ENCODE assay signal across 10 cellular contexts in the genomic region with DNA sequence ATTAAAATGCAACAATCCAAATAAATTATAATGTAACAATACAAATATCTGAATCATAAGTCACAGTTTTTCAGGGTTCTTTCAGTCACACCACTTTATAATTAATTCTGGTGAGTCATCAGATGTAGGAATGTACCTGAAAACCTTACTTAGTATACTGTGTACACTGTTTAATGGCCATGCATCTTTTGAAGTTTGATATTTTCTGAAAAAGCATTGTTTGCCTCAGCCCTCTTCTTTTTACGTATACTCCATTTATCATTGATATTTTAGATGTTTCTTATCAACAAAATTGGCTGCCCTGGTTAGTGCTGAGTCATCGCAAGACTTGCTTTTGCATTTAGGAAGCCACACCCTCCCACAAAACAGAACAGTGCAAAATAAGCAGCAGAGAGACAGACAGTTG.
DNase-seq lines count a peak whose midpoint lies in the region; ATAC-seq and TF ChIP-seq lines count a peak whose summit lies in the region.
"Had no signal": no experiment of that assay in that cellular context is flagged by ENCODE, and none has a peak within 500 bp of the region (broad histone marks: within the 10 kb centered on the region; RNA-seq: fewer than 3 reads in every experiment).

No MANE protein-coding gene starts in this region.

- H3K4me3 ChIP-seq in GM12864 (ENCODE audit: low read depth, low read length): no peak overlapping the region
- H3K4me3 ChIP-seq in GM23338: no peak overlapping the region
- H3K4me3 ChIP-seq in OCI-LY3 (ENCODE audit: low read length): peak overlapping the region; percentile 14; the same call in 1 of the 2 replicates
- H3K4me3 ChIP-seq in foreskin fibroblast (ENCODE audit: low read depth in 1 of 2, low read length in 2 of 2): no peak overlapping the region
- H3K4me3 ChIP-seq: neural progenitor cell had no signal

- H3K4me2 ChIP-seq in GM23338 (peak overlapping the region; percentile 47; the same call in 1 of the 2 replicates), OCI-LY3 (ENCODE audit: low read length) (peak overlapping the region; percentile 55)
- H3K4me2 ChIP-seq: neural progenitor cell had no signal

- no peak for ATAC-seq in GM23338

- H2AFZ ChIP-seq in GM23338 (no peak overlapping the region), OCI-LY3 (ENCODE audit: low read depth, low read length) (no peak overlapping the region)
- H2AFZ ChIP-seq: neural progenitor cell had no signal

- H4K20me1 ChIP-seq in GM23338 (replicated peaks; ENCODE audit: insufficient read depth) (no peaks in the 10 kb centered on the region), OCI-LY3 (ENCODE audit: insufficient read depth, low read length) (no peaks in the 10 kb centered on the region)

- H3K79me2 ChIP-seq in GM23338 (replicated peaks; ENCODE audit: insufficient read depth) (no peaks in the 10 kb centered on the region), OCI-LY3 (ENCODE audit: low read length) (no peaks in the 10 kb centered on the region)

- no peak for TF ChIP-seq CTCF in GM12864 (IDR thresholded peaks at IDR 0.05; ENCODE audit: low read depth, low read length, missing control alignments)
- TF ChIP-seq CTCF in GM23338 (conservative IDR thresholded peaks at IDR 0.05; ENCODE audit: low read depth in 2 of 2): no peak
- TF ChIP-seq CTCF in OCI-LY3 (IDR thresholded peaks at IDR 0.05; ENCODE audit: low read depth, low read length): no peak
- no peak for TF ChIP-seq CTCF in foreskin fibroblast (IDR thresholded peaks at IDR 0.05; ENCODE audit: low read depth, low read length)

- no peaks in the 10 kb centered on the region for H3K9me3 Mint-ChIP-seq in GM23338
- H3K9me3 Mint-ChIP-seq: activated naive CD4-positive, alpha-beta T cell treated with anti-CD3 and anti-CD28 coated beads, Interleukin-2, amount 50 U/mL, for 24 hours; neural progenitor cell had no signal

- H3K4me1 Mint-ChIP-seq in GM23338: peaks cover 45% of the 10 kb centered on the region

- H3K27ac Mint-ChIP-seq in GM23338: peak overlapping the region; percentile 94
- H3K27ac Mint-ChIP-seq: activated naive CD4-positive, alpha-beta T cell treated with anti-CD3 and anti-CD28 coated beads, Interleukin-2, amount 50 U/mL, for 24 hours; neural progenitor cell had no signal

- no peaks in the 10 kb centered on the region for H3K9me2 ChIP-seq in GM23338 (ENCODE audit: insufficient read depth)

- H3K27ac ChIP-seq in GM23338 (ENCODE audit: low read depth) (no peak overlapping the region), OCI-LY3 (ENCODE audit: low read length) (no peak overlapping the region)
- H3K27ac ChIP-seq: neural progenitor cell had no signal

- H3K4me1 ChIP-seq in GM23338 (ENCODE audit: insufficient read depth): peaks cover 56% of the 10 kb centered on the region
- H3K4me1 ChIP-seq in OCI-LY3 (ENCODE audit: low read length): peaks cover 40% of the 10 kb centered on the region

- no peak overlapping the region for H3K4me3 Mint-ChIP-seq in GM23338
- H3K4me3 Mint-ChIP-seq: activated naive CD4-positive, alpha-beta T cell treated with anti-CD3 and anti-CD28 coated beads, Interleukin-2, amount 50 U/mL, for 24 hours; neural progenitor cell had no signal

- no peaks in the 10 kb centered on the region for H3K36me3 Mint-ChIP-seq in GM23338 (ENCODE audit: low read depth)

- no peaks in the 10 kb centered on the region for H3K9me3 ChIP-seq in OCI-LY3 (ENCODE audit: insufficient read depth, low read length)

- DNase-seq in GM12864 (ENCODE audit: low read depth) (peak; percentile 35), GM23338 (ENCODE audit: low spot score) (no peak), foreskin fibroblast (peak; percentile 30 to 80), occipital lobe (lab: John Stamatoyannopoulos, UW) (no peak), islet precursor cell (no peak), activated T-cell treated with anti-CD3 and anti-CD28 coated beads for 4 hours (no peak)
- DNase-seq in stimulated activated naive CD4-positive, alpha-beta T cell treated with Interleukin-2 at 50 U/mL for 16 hours (lab: John Stamatoyannopoulos, UW): no peak

- no peak overlapping the region for H3K9ac ChIP-seq in OCI-LY3 (ENCODE audit: low read length)
- H3K9ac ChIP-seq: neural progenitor cell had no signal

- H3K27me3 ChIP-seq in GM23338 (ENCODE audit: insufficient read depth) (no peaks in the 10 kb centered on the region), OCI-LY3 (ENCODE audit: low read depth, low read length) (no peaks in the 10 kb centered on the region)
- H3K27me3 ChIP-seq: neural progenitor cell had no signal

- no peaks in the 10 kb centered on the region for H3F3A ChIP-seq in GM23338 (replicated peaks; ENCODE audit: low read depth)

- peaks cover 2% of the 10 kb centered on the region for H3K27me3 Mint-ChIP-seq in GM23338 (ENCODE audit: insufficient read depth, low read depth, poor library complexity)
- H3K27me3 Mint-ChIP-seq: activated naive CD4-positive, alpha-beta T cell treated with anti-CD3 and anti-CD28 coated beads, Interleukin-2, amount 50 U/mL, for 24 hours had no signal

- H3K36me3 ChIP-seq in GM23338 (ENCODE audit: insufficient read depth) (no peaks in the 10 kb centered on the region), OCI-LY3 (replicated peaks; ENCODE audit: low read depth, low read length) (no peaks in the 10 kb centered on the region)
- H3K36me3 ChIP-seq: neural progenitor cell had no signal

TF ChIP-seq in GM23338, 12 proteins besides CTCF, POLR2A, EP300 and RAD21 (continues in another document):
- TF ChIP-seq ZNF331 (CRISPR knock-in tag; IDR thresholded peaks at IDR 0.05; ENCODE audit: low read depth) (no peak), NANOG (IDR thresholded peaks at IDR 0.05; ENCODE audit: borderline replicate concordance) (no peak), ZNF114 (CRISPR knock-in tag; IDR thresholded peaks at IDR 0.05) (no peak), CREB1 (CRISPR knock-in tag; IDR thresholded peaks at IDR 0.05; ENCODE audit: low read depth) (no peak), EZH2phosphoT487 (IDR thresholded peaks at IDR 0.05; ENCODE audit: unreplicated experiment) (no peak)
- TF ChIP-seq, protein P1, sequence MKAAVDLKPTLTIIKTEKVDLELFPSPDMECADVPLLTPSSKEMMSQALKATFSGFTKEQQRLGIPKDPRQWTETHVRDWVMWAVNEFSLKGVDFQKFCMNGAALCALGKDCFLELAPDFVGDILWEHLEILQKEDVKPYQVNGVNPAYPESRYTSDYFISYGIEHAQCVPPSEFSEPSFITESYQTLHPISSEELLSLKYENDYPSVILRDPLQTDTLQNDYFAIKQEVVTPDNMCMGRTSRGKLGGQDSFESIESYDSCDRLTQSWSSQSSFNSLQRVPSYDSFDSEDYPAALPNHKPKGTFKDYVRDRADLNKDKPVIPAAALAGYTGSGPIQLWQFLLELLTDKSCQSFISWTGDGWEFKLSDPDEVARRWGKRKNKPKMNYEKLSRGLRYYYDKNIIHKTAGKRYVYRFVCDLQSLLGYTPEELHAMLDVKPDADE (IDR thresholded peaks at IDR 0.05): no peak

Comparison
In these comparisons a context has a peak if more than half of its experiments do, and no peak if none do; other contexts are left out.
1. DNase-seq: peak in GM12864 (single experiment) and foreskin fibroblast (2 of 2); none in GM23338 (single experiment), occipital lobe (single experiment), islet precursor cell (single experiment), stimulated activated naive CD4-positive, alpha-beta T cell treated with Interleukin-2 at 50 U/mL for 16 hours (single experiment) and activated T-cell treated with anti-CD3 and anti-CD28 coated beads for 4 hours (single experiment).